ENCODE assay signal across 24 cellular contexts in the genomic region with DNA sequence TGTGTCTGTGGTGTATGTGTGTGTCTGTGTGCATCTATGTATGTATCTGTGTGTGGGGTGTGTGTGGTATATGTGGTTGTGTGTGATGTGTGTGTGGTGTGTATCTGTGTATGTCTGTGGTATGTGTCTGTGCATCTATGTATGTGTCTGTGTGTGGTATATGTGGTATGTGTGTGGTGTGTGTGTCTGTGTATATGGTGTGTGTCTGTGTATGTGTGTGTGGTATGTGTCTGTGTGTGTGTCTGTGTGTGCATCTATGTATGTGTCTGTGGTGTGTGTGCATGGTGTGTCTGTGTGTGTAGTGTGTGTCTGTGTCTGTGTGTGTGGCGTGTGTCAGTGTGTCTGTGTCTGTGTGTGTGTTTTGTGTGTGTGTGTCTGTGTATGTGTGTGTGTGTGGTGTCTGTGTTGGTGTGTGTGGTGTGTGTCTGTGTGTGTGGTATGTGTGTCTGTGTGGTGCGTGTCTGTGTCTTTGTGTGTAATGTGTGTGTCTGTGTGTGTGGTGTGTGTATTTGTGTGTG.
DNase-seq lines count a peak whose midpoint lies in the region; ATAC-seq, FAIRE-seq and TF ChIP-seq lines count a peak whose summit lies in the region.
"Had no signal": no experiment of that assay in that cellular context is flagged by ENCODE, and none has a peak within 500 bp of the region (broad histone marks: within the 10 kb centered on the region; RNA-seq: fewer than 3 reads in every experiment).

No MANE protein-coding gene starts in this region.

- no peak overlapping the region for H3K23ac ChIP-seq in H1 (ENCODE audit: insufficient read length)

- H4K20me1 ChIP-seq in DOHH2 (ENCODE audit: control insufficient read depth, insufficient read depth, low read depth, low read length) (no peaks in the 10 kb centered on the region), H1 (replicated peaks in 1 of 2; ENCODE audit: control insufficient read depth in 1 of 2, insufficient read depth in 2 of 2, low read length in 2 of 2) (peaks cover 0 to 8% of the 10 kb centered on the region in 2 experiments)

- peaks cover 9% of the 10 kb centered on the region; the same call in 1 of the 2 replicates for H3K23me2 ChIP-seq in H1 (ENCODE audit: low read depth, low read length)

- no peak for TF ChIP-seq CTCF in DOHH2 (IDR thresholded peaks at IDR 0.05; ENCODE audit: low read depth, low read length, poor library complexity, severe bottlenecking)
- TF ChIP-seq CTCF in HEK293 (tag by site-specific recombination; IDR thresholded peaks at IDR 0.05), result no peak
- no peak for TF ChIP-seq CTCF in H1 (IDR thresholded peaks at IDR 0.05; ENCODE audit: control extremely low read depth in 1 of 3, insufficient read depth in 1 of 3, low read depth in 1 of 3, low read length in 3 of 3)
- TF ChIP-seq CTCF in upper lobe of left lung (IDR thresholded peaks at IDR 0.05), result no peak

- H3K79me2 ChIP-seq in DOHH2 (ENCODE audit: control insufficient read depth, low read length) (no peaks in the 10 kb centered on the region), H1 (ENCODE audit: control insufficient read depth in 1 of 2, insufficient read depth in 2 of 2, low read length in 2 of 2) (no peaks in the 10 kb centered on the region)

- POLR2A ChIA-PET in HEK293 (lab: Yijun Ruan, JAX), result no interaction called here
- POLR2A ChIA-PET in H1 (lab: Charles Lee; ENCODE audit: partially characterized antibody), result no interaction called here

- peak overlapping the region in 1 of 4 experiments; percentile 40; a peak in 1 of 7 replicates for H3K9ac ChIP-seq in H1 (replicated peaks in 1 of 4; ENCODE audit: extremely low read depth in 1 of 4, low read depth in 3 of 4, low read length in 3 of 4)
- H3K9ac ChIP-seq: KMS-11, SK-N-SH had no signal

- H4K8ac ChIP-seq in H1 (ENCODE audit: extremely low read depth, insufficient read depth, low read length), result no peak overlapping the region

- no peak for ATAC-seq in upper lobe of left lung (ENCODE audit: low FRiP score in 2 of 2)

- H4K91ac ChIP-seq in H1 (replicated peaks; ENCODE audit: insufficient read length, low read length), result peak overlapping the region; percentile 57

- peak overlapping the region; percentile 87 for H2AK5ac ChIP-seq in H1 (ENCODE audit: low read depth, low read length)

- no peaks in the 10 kb centered on the region for H3K36me3 ChIP-seq in DOHH2 (ENCODE audit: control insufficient read depth, low read length)
- no peaks in the 10 kb centered on the region for H3K36me3 ChIP-seq in HEK293 (ENCODE audit: control insufficient read depth in 2 of 2, insufficient read depth in 1 of 2, low read length in 2 of 2)
- H3K36me3 ChIP-seq in H1 (ENCODE audit: control insufficient read depth in 2 of 4, insufficient read depth in 4 of 4, low read length in 3 of 4), result no peaks in the 10 kb centered on the region
- no peaks in the 10 kb centered on the region for H3K36me3 ChIP-seq in upper lobe of left lung
- H3K36me3 ChIP-seq: BE2C, Peyer's patch had no signal

- no peak overlapping the region for H4K5ac ChIP-seq in H1 (ENCODE audit: insufficient read length, low read depth, low read length)

- H2BK120ac ChIP-seq in H1 (replicated peaks; ENCODE audit: low read depth, low read length), result no peak overlapping the region

- H3K4ac ChIP-seq in H1 (replicated peaks; ENCODE audit: insufficient read length, low read depth, low read length), result peak overlapping the region; percentile 65

- TF ChIP-seq POLR2A in H1 (IDR thresholded peaks at IDR 0.05; ENCODE audit: control extremely low read depth in 1 of 2, low read depth in 2 of 2, low read length in 2 of 2) (no peak), upper lobe of left lung (IDR thresholded peaks at IDR 0.05) (no peak)

- 82% methylated on average over 2 of the region's 2 CpGs; no CpG with 5 or more reads in 1 of the 2 experiments for WGBS in H1 (ENCODE audit: extremely low coverage in 1 of 2, insufficient coverage in 1 of 2, insufficient read length in 1 of 2, insufficient replicate concordance in 2 of 2, low coverage in 1 of 2, low lambda C conversion rate in 2 of 2, missing lambda C conversion rate in 1 of 2), 2 experiments
- WGBS in upper lobe of left lung, 2 donors, result 80 to 88% methylated on average over 2 of the region's 2 CpGs

- H3K4me1 ChIP-seq in DOHH2 (ENCODE audit: control insufficient read depth, low read length), result peaks cover 11% of the 10 kb centered on the region
- H3K4me1 ChIP-seq in HEK293 (ENCODE audit: control insufficient read depth, insufficient read depth, low read length), result no peaks in the 10 kb centered on the region
- H3K4me1 ChIP-seq in H1 (replicated peaks in 1 of 4; ENCODE audit: control insufficient read depth in 3 of 4, insufficient read depth in 4 of 4, low read length in 3 of 4), result peaks cover 0 to 4% (median 0%) of the 10 kb centered on the region in 4 experiments; a peak in 1 of 7 replicates
- H3K4me1 ChIP-seq in upper lobe of left lung, result no peaks in the 10 kb centered on the region
- H3K4me1 ChIP-seq: BE2C, Peyer's patch had no signal

- peak overlapping the region; percentile 100 for H3K56ac ChIP-seq in H1 (replicated peaks; ENCODE audit: insufficient read length, low read depth, low read length)

- H3K4me3 ChIP-seq in DOHH2 (ENCODE audit: low read length), result 0 out of 2 replicates have a peak overlapping the region, but pooled peaks have one; percentile 7
- H3K4me3 ChIP-seq in HEK293 (ENCODE audit: low read depth, low read length), result no peak overlapping the region
- H3K4me3 ChIP-seq in H1 (ENCODE audit: extremely low read depth in 1 of 4, insufficient read depth in 2 of 4, low read depth in 3 of 4, low read length in 4 of 4), result no peak overlapping the region
- no peak overlapping the region for H3K4me3 ChIP-seq in upper lobe of left lung
- H3K4me3 ChIP-seq: Peyer's patch had no signal

- H3K14ac ChIP-seq in H1 (ENCODE audit: insufficient read length), result peak overlapping the region; percentile 50

- no peaks in the 10 kb centered on the region for H3F3A ChIP-seq in DOHH2 (ENCODE audit: control insufficient read depth, insufficient read depth)

- peak overlapping the region; percentile 7; the same call in 1 of the 2 replicates for H2BK12ac ChIP-seq in H1 (ENCODE audit: low read depth, low read length)

- no peak overlapping the region for H2BK20ac ChIP-seq in H1 (ENCODE audit: low read length)

- CTCF ChIA-PET in HEK293 (lab: Yijun Ruan, JAX) (no interaction called here), H1 (lab: Charles Lee; ENCODE audit: partially characterized antibody) (no interaction called here)

- no peak for FAIRE-seq in H1 (lab: Jason Lieb, UNC)
- FAIRE-seq: D721Med, G401.6, GM19239 had no signal

- H3K9me3 ChIP-seq in DOHH2 (ENCODE audit: control insufficient read depth, insufficient read depth, low read length) (no peaks in the 10 kb centered on the region), HEK293 (ENCODE audit: control insufficient read depth, insufficient read depth, low read depth, low read length) (no peaks in the 10 kb centered on the region), H1 (ENCODE audit: insufficient read depth in 2 of 2, low read depth in 1 of 2, low read length in 1 of 2) (peaks cover 8 to 10% of the 10 kb centered on the region in 2 experiments; a peak in 1 of 4 replicates), upper lobe of left lung (no peaks in the 10 kb centered on the region)
- H3K9me3 ChIP-seq: BE2C, Peyer's patch, SK-N-SH had no signal

- H2BK5ac ChIP-seq in H1 (ENCODE audit: low read depth, low read length), result no peak overlapping the region

- H3K27me3 ChIP-seq in DOHH2 (ENCODE audit: control insufficient read depth, low read length), result peaks cover 18% of the 10 kb centered on the region; the same call in 1 of the 2 replicates
- H3K27me3 ChIP-seq in H1 (replicated peaks in 1 of 4; ENCODE audit: control insufficient read depth in 3 of 4, extremely low read depth in 1 of 4, insufficient read depth in 3 of 4, low read length in 3 of 4), result no peaks in the 10 kb centered on the region; a peak in 1 of 7 replicates
- no peaks in the 10 kb centered on the region for H3K27me3 ChIP-seq in upper lobe of left lung
- H3K27me3 ChIP-seq: BE2C, Peyer's patch had no signal

- no peak for TF ChIP-seq EP300 in H1 (IDR thresholded peaks at IDR 0.05; ENCODE audit: borderline replicate concordance in 1 of 2, low read depth in 2 of 2, low read length in 2 of 2)
- TF ChIP-seq EP300 in upper lobe of left lung (IDR thresholded peaks at IDR 0.05), result no peak

- no peaks in the 10 kb centered on the region for H3K9me2 ChIP-seq in DOHH2 (replicated peaks; ENCODE audit: control insufficient read depth, low read length)
- H3K9me2 ChIP-seq: SK-N-SH had no signal

- no peak overlapping the region; the same call in 1 of the 2 replicates for H2BK15ac ChIP-seq in H1 (ENCODE audit: low read length)

- no peaks in the 10 kb centered on the region for H3K79me1 ChIP-seq in H1 (ENCODE audit: low read depth, low read length)

- H2AFZ ChIP-seq in H1 (ENCODE audit: low read length), result no peak overlapping the region

- H3K27ac ChIP-seq in DOHH2 (ENCODE audit: low read depth, low read length) (no peak overlapping the region), HEK293 (ENCODE audit: extremely low read depth, low read depth, low read length) (no peak overlapping the region), H1 (ENCODE audit: low read depth, low read length) (no peak overlapping the region), upper lobe of left lung (no peak overlapping the region)
- H3K27ac ChIP-seq: KMS-11, Peyer's patch had no signal

- DNase-seq in H1 (ENCODE audit: low read depth in 1 of 2, low spot score in 2 of 2), result no peak
- peak; percentile 11 for DNase-seq in retina
- no peak for DNase-seq in NCI-H146 treated with DMSO at 0.1 percent for 48 hours (lab: John Stamatoyannopoulos, UW; ENCODE audit: unreplicated experiment)
- no peak for DNase-seq in stimulated activated CD4-positive, alpha-beta T cell treated with anti-CD3 and anti-CD28 coated beads, Interleukin-12 subunit alpha, Interleukin-12 subunit beta, amount 100 ng/mL, for 4 hours
- no peak for DNase-seq in upper lobe of left lung
- DNase-seq: BE2C; CD4-positive, CD25-positive, alpha-beta regulatory T cell; HFFc6; NCI-H1048; NCI-H1417; NCI-H1694 treated with DMSO at 0.1 percent for 48 hours; NCI-H2081; NCI-H226; NCI-H510A; OCI-M1; Peyer's patch; SW 1271 had no signal

- no peak for TF ChIP-seq RAD21 in H1 (IDR thresholded peaks at IDR 0.05 in 1 of 2, conservative IDR thresholded peaks at IDR 0.05 in 1 of 2; ENCODE audit: low read depth in 2 of 2, low read length in 2 of 2)

- no peak overlapping the region for H3K18ac ChIP-seq in H1 (ENCODE audit: extremely low read depth, low read length)

- H3K4me2 ChIP-seq in DOHH2 (ENCODE audit: low read length), result peak overlapping the region; percentile 47
- H3K4me2 ChIP-seq in H1 (ENCODE audit: insufficient read depth in 1 of 2, low read depth in 2 of 2, low read length in 2 of 2), result no peak overlapping the region
- H3K4me2 ChIP-seq: KMS-11, SK-N-SH had no signal

TF ChIP-seq in H1, 55 proteins besides CTCF, POLR2A, EP300 and RAD21 (continues in another document):
- TF ChIP-seq CREB1 (IDR thresholded peaks at IDR 0.05) (no peak), FOSL1 (IDR thresholded peaks at IDR 0.05; ENCODE audit: insufficient read depth, low read depth, low read length) (no peak), YY1 (IDR thresholded peaks at IDR 0.05; ENCODE audit: low read depth, low read length) (no peak), ASH2L (IDR thresholded peaks at IDR 0.05; ENCODE audit: low read length) (no peak), PHF8 (conservative IDR thresholded peaks at IDR 0.05; ENCODE audit: low read depth, low read length) (no peak), SIRT6 (IDR thresholded peaks at IDR 0.05; ENCODE audit: low read length) (no peak)
